ENCODE assay signal across 12 cellular contexts in genomic region chr2:98044730-98045129, GRCh38. TPM values are rescaled to one million over a fixed set of nuclear protein-coding genes. Genes with fewer than 3 reads are reported as not detected.
"Had no signal": no experiment of that assay in that cellular context is flagged by ENCODE, and none has a peak within 500 bp of the region (broad histone marks: within the 10 kb centered on the region; RNA-seq: fewer than 3 reads in every experiment).

No MANE protein-coding gene starts in this region.

RNA-seq across cellular contexts. Expression of gene VWA3B, which starts 42.2 kb away (rescaled TPM):
- total RNA-seq: hepatocyte; kidney epithelial cell; left ventricle myocardium superior; liver; lung microvascular endothelial cell; mesenteric fat pad; mesothelial cell of epicardium; mononuclear cell; myocyte; naive thymus-derived CD4-positive, alpha-beta T cell had no signal
- polyA plus RNA-seq: immature natural killer cell; keratinocyte; naive thymus-derived CD4-positive, alpha-beta T cell had no signal
